25 cellular contexts compared by ENCODE assay signal in genomic region chr4:132313852-132314251, GRCh38.
DNase-seq lines count a peak whose midpoint lies in the region; ATAC-seq, FAIRE-seq and TF ChIP-seq lines count a peak whose summit lies in the region.
"Had no signal": no experiment of that assay in that cellular context is flagged by ENCODE, and none has a peak within 500 bp of the region (broad histone marks: within the 10 kb centered on the region; RNA-seq: fewer than 3 reads in every experiment).

No MANE protein-coding gene starts in this region.

- H2BK120ac ChIP-seq in H1 (replicated peaks; ENCODE audit: low read depth, low read length) (no peak overlapping the region), neuronal stem cell (ENCODE audit: low read depth, low read length) (no peak overlapping the region)

- H3K27ac Mint-ChIP-seq in MCF 10A (ENCODE audit: low read depth, unreplicated experiment): no peak overlapping the region
- H3K27ac Mint-ChIP-seq: B cell; CD14-positive monocyte; CD4-positive, alpha-beta memory T cell; CD4-positive, CD25-positive, alpha-beta regulatory T cell had no signal

- ATAC-seq in DND-41 (ENCODE audit: insufficient read depth, low read depth): no peak
- ATAC-seq: A549, GM12878 had no signal

- no TSS peak for BruUV-seq in MCF 10A (replicated peaks; lab: Mats Ljungman, UMichigan)

- H3K9me2 ChIP-seq in SU-DHL-6 (replicated peaks; ENCODE audit: insufficient read depth, low read length): no peaks in the 10 kb centered on the region

- no peak overlapping the region for H3K4me3 Mint-ChIP-seq in MCF 10A (ENCODE audit: unreplicated experiment)
- H3K4me3 Mint-ChIP-seq: B cell; CD14-positive monocyte; CD4-positive, alpha-beta memory T cell; CD4-positive, CD25-positive, alpha-beta regulatory T cell; CD8-positive, alpha-beta memory T cell had no signal

- 96% methylated on average over 7 of the region's 7 CpGs; no CpG with 5 or more reads in 1 of the 2 experiments for WGBS in H1 (ENCODE audit: extremely low coverage in 1 of 2, insufficient coverage in 1 of 2, insufficient read length in 1 of 2, insufficient replicate concordance in 2 of 2, low coverage in 1 of 2, low lambda C conversion rate in 2 of 2, missing lambda C conversion rate in 1 of 2), 2 experiments
- WGBS in neuronal stem cell (ENCODE audit: extremely low coverage in 2 of 2, insufficient read length in 2 of 2, insufficient replicate concordance in 1 of 2), 2 donors: no CpG with 5 or more reads among the region's 7 CpGs

- no peak overlapping the region for H2AK5ac ChIP-seq in H1 (ENCODE audit: low read depth, low read length)
- H2AK5ac ChIP-seq in neuronal stem cell (ENCODE audit: low read depth, low read length): no peak overlapping the region

- no peaks in the 10 kb centered on the region for H3K36me3 Mint-ChIP-seq in MCF 10A (ENCODE audit: insufficient read depth, unreplicated experiment)
- H3K36me3 Mint-ChIP-seq: CD14-positive monocyte; CD4-positive, alpha-beta memory T cell; CD4-positive, CD25-positive, alpha-beta regulatory T cell; CD8-positive, alpha-beta memory T cell had no signal

- no peak for TF ChIP-seq CTCF in DND-41 (IDR thresholded peaks at IDR 0.05; ENCODE audit: borderline replicate concordance, extremely low read depth, low read length, poor library complexity, severe bottlenecking)
- no peak for TF ChIP-seq CTCF in SU-DHL-6 (IDR thresholded peaks at IDR 0.05; ENCODE audit: insufficient read depth, low read length, poor library complexity, severe bottlenecking)
- no peak for TF ChIP-seq CTCF in H1 (IDR thresholded peaks at IDR 0.05; ENCODE audit: control extremely low read depth in 1 of 3, insufficient read depth in 1 of 3, low read depth in 1 of 3, low read length in 3 of 3)
- no peak for TF ChIP-seq CTCF in MCF 10A (IDR thresholded peaks at IDR 0.05; ENCODE audit: unreplicated experiment)

- H2BK5ac ChIP-seq in H1 (ENCODE audit: low read depth, low read length): no peak overlapping the region
- no peak overlapping the region for H2BK5ac ChIP-seq in neuronal stem cell (ENCODE audit: low read length)

- H3K36me3 ChIP-seq in DND-41 (ENCODE audit: insufficient read depth, low read length) (no peaks in the 10 kb centered on the region), SU-DHL-6 (ENCODE audit: low read length) (no peaks in the 10 kb centered on the region), H1 (ENCODE audit: control insufficient read depth in 2 of 4, insufficient read depth in 4 of 4, low read length in 3 of 4) (no peaks in the 10 kb centered on the region), neuronal stem cell (replicated peaks in 1 of 2; ENCODE audit: control insufficient read depth in 2 of 2, insufficient read depth in 2 of 2, low read length in 2 of 2) (no peaks in the 10 kb centered on the region)

- no peaks in the 10 kb centered on the region for H3K9me3 Mint-ChIP-seq in MCF 10A (ENCODE audit: unreplicated experiment)
- H3K9me3 Mint-ChIP-seq: CD14-positive monocyte had no signal

- DNase-seq in DND-41: no peak
- DNase-seq in H1 (ENCODE audit: low read depth in 1 of 2, low spot score in 2 of 2): no peak
- DNase-seq in neuronal stem cell (ENCODE audit: low spot score): no peak
- no peak for DNase-seq in C1 segment of cervical spinal cord (lab: John Stamatoyannopoulos, UW)
- no peak for DNase-seq in MCF 10A (ENCODE audit: unreplicated experiment)
- DNase-seq in GM19240 (ENCODE audit: insufficient read length, low spot score): no peak
- DNase-seq: AML-193; Caco-2; Calu3; CD4-positive, alpha-beta memory T cell; CD4-positive, CD25-positive, alpha-beta regulatory T cell; CD8-positive, alpha-beta memory T cell; DMS79 treated with DMSO at 0.1 percent for 48 hours; EL; GDM1 had no signal

- no peak overlapping the region for H2BK20ac ChIP-seq in H1 (ENCODE audit: low read length)

- no peaks in the 10 kb centered on the region for H3K27me3 Mint-ChIP-seq in MCF 10A (ENCODE audit: insufficient read depth, unreplicated experiment)
- H3K27me3 Mint-ChIP-seq: B cell; CD4-positive, alpha-beta memory T cell; CD4-positive, CD25-positive, alpha-beta regulatory T cell; CD8-positive, alpha-beta memory T cell had no signal

- H3K23ac ChIP-seq in H1 (ENCODE audit: insufficient read length) (no peak overlapping the region), neuronal stem cell (ENCODE audit: low read depth, low read length, poor library complexity) (no peak overlapping the region)

- H3K4me1 Mint-ChIP-seq in MCF 10A (ENCODE audit: insufficient read depth, unreplicated experiment): no peaks in the 10 kb centered on the region
- H3K4me1 Mint-ChIP-seq: B cell; CD14-positive monocyte; CD4-positive, alpha-beta memory T cell; CD4-positive, CD25-positive, alpha-beta regulatory T cell; CD8-positive, alpha-beta memory T cell had no signal

- POLR2A ChIA-PET in H1 (lab: Charles Lee; ENCODE audit: partially characterized antibody): no interaction called here
- POLR2A ChIA-PET in MCF 10A (lab: Yijun Ruan, JAX): no interaction called here

- H4K91ac ChIP-seq in H1 (replicated peaks; ENCODE audit: insufficient read length, low read length) (no peak overlapping the region), neuronal stem cell (ENCODE audit: low read depth, low read length, poor library complexity) (no peak overlapping the region)

- H2AFZ ChIP-seq in DND-41 (ENCODE audit: low read depth, low read length) (peak overlapping the region; percentile 6; the same call in 1 of the 2 replicates), SU-DHL-6 (ENCODE audit: low read depth, low read length, severe bottlenecking) (peak overlapping the region; percentile 13), H1 (ENCODE audit: low read length) (peak overlapping the region; percentile 41; the same call in 1 of the 2 replicates), neuronal stem cell (ENCODE audit: low read length) (peak overlapping the region; percentile 34)

- H3K9ac ChIP-seq in DND-41 (ENCODE audit: low read depth, low read length): no peak overlapping the region
- H3K9ac ChIP-seq in SU-DHL-6 (ENCODE audit: low read length): no peak overlapping the region
- no peak overlapping the region for H3K9ac ChIP-seq in H1 (replicated peaks in 1 of 4; ENCODE audit: extremely low read depth in 1 of 4, low read depth in 3 of 4, low read length in 3 of 4)
- H3K9ac ChIP-seq in neuronal stem cell (ENCODE audit: low read depth, low read length, poor library complexity): no peak overlapping the region
- H3K9ac ChIP-seq: BLaER1 treated with 17β-estradiol and CSF1 and Interleukin-3, amounts not matched to agents 10 nM and 100 nM had no signal

- H3K4me1 ChIP-seq in DND-41 (ENCODE audit: insufficient read depth, low read length) (no peaks in the 10 kb centered on the region), H1 (replicated peaks in 1 of 4; ENCODE audit: control insufficient read depth in 3 of 4, insufficient read depth in 4 of 4, low read length in 3 of 4) (no peaks in the 10 kb centered on the region), neuronal stem cell (ENCODE audit: control insufficient read depth in 2 of 2, insufficient read depth in 1 of 2, low read depth in 1 of 2, low read length in 2 of 2) (no peaks in the 10 kb centered on the region)
- H3K4me1 ChIP-seq: A549; BLaER1 treated with 17β-estradiol and CSF1 and Interleukin-3, amounts not matched to agents 10 nM and 100 nM; Caco-2 had no signal

- FAIRE-seq in H1 (lab: Jason Lieb, UNC): no peak
- FAIRE-seq: A549, D721Med, GM12878, GM12892, GM18507 had no signal

- H3K56ac ChIP-seq in H1 (replicated peaks; ENCODE audit: insufficient read length, low read depth, low read length): no peak overlapping the region

- no peak overlapping the region for H3K14ac ChIP-seq in H1 (ENCODE audit: insufficient read length)
- no peak overlapping the region for H3K14ac ChIP-seq in neuronal stem cell (ENCODE audit: low read length)

- H3K4me3 ChIP-seq in DND-41 (ENCODE audit: low read depth in 1 of 2, low read length in 2 of 2): no peak overlapping the region
- H3K4me3 ChIP-seq in SU-DHL-6 (ENCODE audit: insufficient read depth, low read length, poor library complexity, severe bottlenecking): no peak overlapping the region
- H3K4me3 ChIP-seq in H1 (ENCODE audit: extremely low read depth in 1 of 4, insufficient read depth in 2 of 4, low read depth in 3 of 4, low read length in 4 of 4): no peak overlapping the region
- no peak overlapping the region for H3K4me3 ChIP-seq in neuronal stem cell (ENCODE audit: low read length in 2 of 2)
- H3K4me3 ChIP-seq: A549; BLaER1 treated with 17β-estradiol and CSF1 and Interleukin-3, amounts not matched to agents 10 nM and 100 nM; GM12878 had no signal

- H3K79me2 ChIP-seq in DND-41 (ENCODE audit: insufficient read depth, low read length) (no peaks in the 10 kb centered on the region), SU-DHL-6 (ENCODE audit: insufficient read depth, low read length) (no peaks in the 10 kb centered on the region), H1 (ENCODE audit: control insufficient read depth in 1 of 2, insufficient read depth in 2 of 2, low read length in 2 of 2) (no peaks in the 10 kb centered on the region)

- no peak overlapping the region for H4K5ac ChIP-seq in H1 (ENCODE audit: insufficient read length, low read depth, low read length)

- H2BK15ac ChIP-seq in H1 (ENCODE audit: low read length): no peak overlapping the region
- no peak overlapping the region for H2BK15ac ChIP-seq in neuronal stem cell (ENCODE audit: low read length)

- H3K79me1 ChIP-seq in H1 (ENCODE audit: low read depth, low read length) (no peaks in the 10 kb centered on the region), neuronal stem cell (ENCODE audit: low read depth, low read length) (no peaks in the 10 kb centered on the region)

- H2BK12ac ChIP-seq in H1 (ENCODE audit: low read depth, low read length): no peak overlapping the region
- H2BK12ac ChIP-seq in neuronal stem cell (ENCODE audit: low read length): no peak overlapping the region

- no peak for TF ChIP-seq RAD21 in H1 (IDR thresholded peaks at IDR 0.05 in 1 of 2, conservative IDR thresholded peaks at IDR 0.05 in 1 of 2; ENCODE audit: low read depth in 2 of 2, low read length in 2 of 2)

- no peak for TF ChIP-seq EP300 in H1 (IDR thresholded peaks at IDR 0.05; ENCODE audit: borderline replicate concordance in 1 of 2, low read depth in 2 of 2, low read length in 2 of 2)

- intact Hi-C loops in MCF 10A (cut with micrococcal nuclease): no loop called here

- no peak overlapping the region for H4K8ac ChIP-seq in H1 (ENCODE audit: extremely low read depth, insufficient read depth, low read length)
- H4K8ac ChIP-seq in neuronal stem cell (ENCODE audit: low read depth, low read length): no peak overlapping the region

- TF ChIP-seq POLR2A in H1 (IDR thresholded peaks at IDR 0.05; ENCODE audit: control extremely low read depth in 1 of 2, low read depth in 2 of 2, low read length in 2 of 2): no peak

- H3K18ac ChIP-seq in H1 (ENCODE audit: extremely low read depth, low read length) (no peak overlapping the region), neuronal stem cell (ENCODE audit: low read length) (no peak overlapping the region)

- H3K27ac ChIP-seq in DND-41 (ENCODE audit: low read length) (no peak overlapping the region), SU-DHL-6 (ENCODE audit: low read depth, low read length) (no peak overlapping the region), H1 (ENCODE audit: low read depth, low read length) (no peak overlapping the region), neuronal stem cell (replicated peaks; ENCODE audit: low read length) (no peak overlapping the region)
- H3K27ac ChIP-seq: 22Rv1; A549; BLaER1 treated with 17β-estradiol and CSF1 and Interleukin-3, amounts not matched to agents 10 nM and 100 nM had no signal

- H3K4ac ChIP-seq in H1 (replicated peaks; ENCODE audit: insufficient read length, low read depth, low read length): no peak overlapping the region
- H3K4ac ChIP-seq in neuronal stem cell (ENCODE audit: low read length): no peak overlapping the region

- CTCF ChIA-PET in H1 (lab: Charles Lee; ENCODE audit: partially characterized antibody): interaction anchor here (1.4 kb wide), 1 partner anchor 19 kb away, joined by 4 read pairs; no protein-coding TSS in a partner anchor
- CTCF ChIA-PET in MCF 10A (lab: Yijun Ruan, JAX): no interaction called here

- H3K23me2 ChIP-seq in H1 (ENCODE audit: low read depth, low read length): no peaks in the 10 kb centered on the region

- H3K27me3 ChIP-seq in DND-41 (ENCODE audit: insufficient read depth, low read length, poor library complexity) (no peaks in the 10 kb centered on the region), SU-DHL-6 (ENCODE audit: low read length) (no peaks in the 10 kb centered on the region), H1 (replicated peaks in 1 of 4; ENCODE audit: control insufficient read depth in 3 of 4, extremely low read depth in 1 of 4, insufficient read depth in 3 of 4, low read length in 3 of 4) (no peaks in the 10 kb centered on the region), neuronal stem cell (ENCODE audit: control insufficient read depth in 3 of 3, insufficient read depth in 3 of 3, low read depth in 1 of 3, low read length in 3 of 3) (no peaks in the 10 kb centered on the region)
- H3K27me3 ChIP-seq: BLaER1 treated with 17β-estradiol and CSF1 and Interleukin-3, amounts not matched to agents 10 nM and 100 nM had no signal

- no peaks in the 10 kb centered on the region for H4K20me1 ChIP-seq in DND-41 (ENCODE audit: insufficient read depth, low read length)
- H4K20me1 ChIP-seq in SU-DHL-6 (ENCODE audit: low read depth, low read length): no peaks in the 10 kb centered on the region
- no peaks in the 10 kb centered on the region for H4K20me1 ChIP-seq in H1 (replicated peaks in 1 of 2; ENCODE audit: control insufficient read depth in 1 of 2, insufficient read depth in 2 of 2, low read length in 2 of 2)
- H4K20me1 ChIP-seq: BLaER1 treated with 17β-estradiol and CSF1 and Interleukin-3, amounts not matched to agents 10 nM and 100 nM had no signal

- H3K9me3 ChIP-seq in DND-41 (ENCODE audit: insufficient read depth, low read length, severe bottlenecking) (peaks cover 2% of the 10 kb centered on the region), SU-DHL-6 (ENCODE audit: insufficient read depth, low read length) (no peaks in the 10 kb centered on the region), H1 (ENCODE audit: insufficient read depth in 2 of 2, low read depth in 1 of 2, low read length in 1 of 2) (no peaks in the 10 kb centered on the region), neuronal stem cell (replicated peaks in 1 of 2; ENCODE audit: control insufficient read depth in 2 of 2, insufficient read depth in 1 of 2, low read depth in 1 of 2, low read length in 2 of 2) (no peaks in the 10 kb centered on the region)
- H3K9me3 ChIP-seq: A549, Caco-2 had no signal

- no peaks in the 10 kb centered on the region for H3F3A ChIP-seq in SU-DHL-6 (ENCODE audit: insufficient read depth)

- H3K4me2 ChIP-seq in DND-41 (ENCODE audit: insufficient read depth, low read length) (no peak overlapping the region), SU-DHL-6 (ENCODE audit: low read depth, low read length, poor library complexity, severe bottlenecking) (no peak overlapping the region), H1 (ENCODE audit: insufficient read depth in 1 of 2, low read depth in 2 of 2, low read length in 2 of 2) (no peak overlapping the region), neuronal stem cell (ENCODE audit: insufficient read depth, low read length, poor library complexity, severe bottlenecking) (no peak overlapping the region)
- H3K4me2 ChIP-seq: A549; BLaER1 treated with 17β-estradiol and CSF1 and Interleukin-3, amounts not matched to agents 10 nM and 100 nM had no signal
